Comparison of ENCODE assay signal across 6 cellular contexts in the genomic region with DNA sequence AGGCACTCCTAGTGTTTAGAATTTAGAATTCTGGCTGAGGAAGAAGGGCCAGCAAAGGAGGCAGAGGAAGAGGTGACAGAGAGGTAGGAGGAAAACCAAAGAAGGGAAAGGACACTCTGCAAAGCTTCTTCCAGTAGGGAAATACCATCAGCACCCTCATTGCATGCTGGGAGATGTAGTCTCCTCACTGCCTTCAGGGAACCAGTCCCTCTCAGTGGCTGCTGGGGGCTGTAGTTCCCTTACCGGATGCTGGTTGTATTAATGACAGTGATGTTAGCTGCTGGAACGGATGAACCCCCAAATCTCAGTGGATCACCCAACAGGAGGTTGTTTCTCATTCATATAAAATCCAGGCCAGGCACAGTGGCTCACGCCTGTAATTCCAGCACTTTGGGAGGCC. TPM values are rescaled to one million over a fixed set of nuclear protein-coding genes. Genes with fewer than 3 reads are reported as not detected.
DNase-seq lines count a peak whose midpoint lies in the region; ATAC-seq and TF ChIP-seq lines count a peak whose summit lies in the region.

No MANE protein-coding gene starts in this region.

- H3K4me1 ChIP-seq in colonic mucosa: no peaks in the 10 kb centered on the region

- no peaks in the 10 kb centered on the region for H3K9me3 ChIP-seq in colonic mucosa

- no peak overlapping the region for H3K4me3 ChIP-seq in colonic mucosa

- no peak for ATAC-seq in sciatic nerve

- peak; percentile 57 for DNase-seq in ACHN
- DNase-seq in GM19238 (ENCODE audit: insufficient read length, low spot score): peak; percentile 86
- DNase-seq in NCI-H82 treated with DMSO at 0.1 percent for 48 hours (lab: John Stamatoyannopoulos, UW; ENCODE audit: unreplicated experiment): peak; percentile 46
- peak; percentile 38 for DNase-seq in colonic mucosa
- peak; percentile 62 for DNase-seq in retina
- no peak for DNase-seq in sciatic nerve (ENCODE audit: low spot score)

- TF ChIP-seq CTCF in colonic mucosa (IDR thresholded peaks at IDR 0.05): no peak

- intact Hi-C loops in colonic mucosa (cut with DNase I) (no loop called here), sciatic nerve (cut with DNase I) (no loop called here)

- no peak overlapping the region for H3K27ac ChIP-seq in colonic mucosa

- no peaks in the 10 kb centered on the region for H3K36me3 ChIP-seq in colonic mucosa

- in situ Hi-C loops in ACHN (cut with HindIII; ENCODE audit: low pct_ligation_motif_present, low pct_unique_long_range_greater_than_20kb, low sequenced_read_pairs): no loop called here

- no peaks in the 10 kb centered on the region for H3K27me3 ChIP-seq in colonic mucosa

- H3K9ac ChIP-seq in colonic mucosa (ENCODE audit: low read depth in 2 of 2, low read length in 2 of 2): no peak overlapping the region

RNA-seq across cellular contexts. Expression of gene GRIN2D, which starts 10.1 kb away (rescaled TPM):
- total RNA-seq in colonic mucosa (under 1 TPM; 0.35 to 0.49 TPM), sciatic nerve (1.1 TPM)

RNA-seq across cellular contexts. Expression of gene KDELR1, which starts 12.3 kb away (rescaled TPM):
- 100 to 1,000 TPM; 233 to 249 TPM for total RNA-seq in colonic mucosa
- 104 TPM for total RNA-seq in sciatic nerve

RNA-seq across cellular contexts. Expression of gene SYNGR4, which starts 39.4 kb away (rescaled TPM):
- total RNA-seq in colonic mucosa (not detected), sciatic nerve (not detected)

RNA-seq across cellular contexts. Expression of gene TMEM143, which starts 39.9 kb away (rescaled TPM):
- 10 to 100 TPM in 1 of 2 donors, 1 to 10 TPM in 1; 8.9 to 18.2 TPM for total RNA-seq in colonic mucosa
- total RNA-seq in sciatic nerve: 11.2 TPM

RNA-seq across cellular contexts. Expression of gene GRWD1, which starts 42.2 kb away (rescaled TPM):
- total RNA-seq in colonic mucosa (10 to 100 TPM; 17.0 to 45.8 TPM), sciatic nerve (23.4 TPM)
